Comparison of ENCODE assay signal across 31 cellular contexts in genomic region chr12:64240781-64241180, GRCh38.
"Had no signal": no experiment of that assay in that cellular context is flagged by ENCODE, and none has a peak within 500 bp of the region (broad histone marks: within the 10 kb centered on the region; RNA-seq: fewer than 3 reads in every experiment).

No MANE protein-coding gene starts in this region.

- H3K36me3 Mint-ChIP-seq: memory B cell; mesothelial cell of epicardium; naive B cell; natural killer cell treated with Interleukin-12 subunit alpha and Interleukin-12 subunit beta and Interleukin-15 and Interleukin-18, amount 100 ng/mL, for 72 hours; neural progenitor cell had no signal

- H3K27me3 ChIP-seq: esophagus squamous epithelium, foreskin keratinocyte, gastroesophageal sphincter, heart left ventricle, hepatocyte, neural progenitor cell, suprapubic skin, vagina had no signal

- H3K4me1 Mint-ChIP-seq: memory B cell; mesothelial cell of epicardium; naive B cell; neural progenitor cell; stimulated activated naive CD8-positive, alpha-beta T cell treated with anti-CD3 and anti-CD28 coated beads, Interleukin-15, amount 100 ng/mL, for 72 hours had no signal

- H3K4me1 ChIP-seq: esophagus squamous epithelium, foreskin keratinocyte, gastroesophageal sphincter, neural progenitor cell, parathyroid adenoma had no signal

- H3K27ac Mint-ChIP-seq: effector memory CD8-positive, alpha-beta T cell; memory B cell; mesothelial cell of epicardium; naive B cell; natural killer cell treated with Interleukin-12 subunit alpha and Interleukin-12 subunit beta and Interleukin-15 and Interleukin-18, amount 100 ng/mL, for 72 hours; neural progenitor cell; progenitor cell of endocrine pancreas; stimulated activated naive CD8-positive, alpha-beta T cell treated with anti-CD3 and anti-CD28 coated beads, Interleukin-15, amount 100 ng/mL, for 72 hours had no signal

- DNase-seq: dermis blood vessel endothelial cell; effector memory CD8-positive, alpha-beta T cell; erythroblast; esophagus squamous epithelium; foreskin keratinocyte; heart left ventricle; kidney; mucosa of descending colon; naive B cell; stimulated activated CD4-positive, alpha-beta T cell treated with anti-CD3 and anti-CD28 coated beads, Interleukin-12 subunit alpha, Interleukin-12 subunit beta, amount 100 ng/mL, for 4 hours; stimulated activated CD4-positive, alpha-beta T cell treated with anti-CD3 and anti-CD28 coated beads, Interleukin-1b, Interleukin-23, amount 100 ng/mL, for 48 hours; stimulated activated CD4-positive, alpha-beta T cell treated with anti-CD3 and anti-CD28 coated beads, Interleukin-4, amount 100 ng/mL, for 1 hour; stimulated activated CD8-positive, alpha-beta memory T cell treated with anti-CD3 and anti-CD28 coated beads, Interleukin-4, amount 100 ng/mL, for 48 hours; stimulated activated naive CD4-positive, alpha-beta T cell; stimulated activated naive CD8-positive, alpha-beta T cell treated with anti-CD3 and anti-CD28 coated beads, Interleukin-15, amount 100 ng/mL, for 72 hours; trophoblast cell had no signal

- H2AFZ ChIP-seq: hepatocyte, neural progenitor cell, parathyroid adenoma had no signal

- H3K4me3 ChIP-seq: coronary artery, esophagus squamous epithelium, gastroesophageal sphincter, heart left ventricle, hepatocyte, lung, mucosa of descending colon, neural progenitor cell, smooth muscle cell, suprapubic skin, vagina had no signal

- H3K79me2 ChIP-seq: hepatocyte, parathyroid adenoma had no signal

- ATAC-seq: effector memory CD8-positive, alpha-beta T cell; foreskin keratinocyte; gastroesophageal sphincter; heart left ventricle; left lobe of liver; mucosa of descending colon; natural killer cell treated with Interleukin-12 subunit alpha and Interleukin-12 subunit beta and Interleukin-15 and Interleukin-18, amount 100 ng/mL, for 72 hours; sciatic nerve; stimulated activated naive CD8-positive, alpha-beta T cell treated with anti-CD3 and anti-CD28 coated beads, Interleukin-15, amount 100 ng/mL, for 72 hours had no signal

- H3K4me2 ChIP-seq: hepatocyte, neural progenitor cell, smooth muscle cell had no signal

- H3K27ac ChIP-seq: coronary artery, esophagus squamous epithelium, foreskin keratinocyte, gastroesophageal sphincter, heart left ventricle, hepatocyte, neural progenitor cell, parathyroid adenoma, suprapubic skin, vagina had no signal

- H3K36me3 ChIP-seq: esophagus squamous epithelium, gastroesophageal sphincter, heart left ventricle, neural progenitor cell, suprapubic skin, vagina had no signal

- H3K4me3 Mint-ChIP-seq: effector memory CD8-positive, alpha-beta T cell; memory B cell; mesothelial cell of epicardium; naive B cell; natural killer cell treated with Interleukin-12 subunit alpha and Interleukin-12 subunit beta and Interleukin-15 and Interleukin-18, amount 100 ng/mL, for 72 hours; neural progenitor cell; stimulated activated naive CD8-positive, alpha-beta T cell treated with anti-CD3 and anti-CD28 coated beads, Interleukin-15, amount 100 ng/mL, for 72 hours had no signal

- H3K27me3 Mint-ChIP-seq: stimulated activated naive CD8-positive, alpha-beta T cell treated with anti-CD3 and anti-CD28 coated beads, Interleukin-15, amount 100 ng/mL, for 72 hours had no signal

- H3K9me3 Mint-ChIP-seq: effector memory CD8-positive, alpha-beta T cell; memory B cell; mesothelial cell of epicardium; naive B cell; natural killer cell treated with Interleukin-12 subunit alpha and Interleukin-12 subunit beta and Interleukin-15 and Interleukin-18, amount 100 ng/mL, for 72 hours; neural progenitor cell; stimulated activated naive CD8-positive, alpha-beta T cell treated with anti-CD3 and anti-CD28 coated beads, Interleukin-15, amount 100 ng/mL, for 72 hours had no signal
